Comparison of ENCODE assay signal across 9 cellular contexts in the genomic region with DNA sequence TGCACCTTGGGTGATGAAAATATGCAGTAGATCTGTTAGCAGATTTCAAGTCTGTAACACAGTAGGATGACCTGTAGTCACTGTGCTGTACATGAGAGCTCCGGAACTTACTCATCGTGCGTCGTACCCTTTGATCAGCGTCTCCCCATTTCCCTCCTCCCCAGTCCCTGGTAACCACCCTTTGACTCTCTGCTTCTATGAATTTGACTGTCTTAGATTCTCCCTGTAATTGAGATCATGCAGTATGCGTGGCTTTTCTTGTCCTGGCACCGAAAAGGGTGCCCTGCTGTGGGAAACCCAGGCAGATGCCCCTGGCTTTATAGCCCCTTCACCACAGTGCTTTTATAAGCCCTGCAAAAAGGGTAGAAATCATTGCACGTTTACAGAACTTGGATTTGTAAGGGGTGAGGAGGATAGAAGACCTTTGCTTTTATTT. TPM values are rescaled to one million over a fixed set of nuclear protein-coding genes. Genes with fewer than 3 reads are reported as not detected.
DNase-seq lines count a peak whose midpoint lies in the region; ATAC-seq and TF ChIP-seq lines count a peak whose summit lies in the region.
"Had no signal": no experiment of that assay in that cellular context is flagged by ENCODE, and none has a peak within 500 bp of the region (broad histone marks: within the 10 kb centered on the region; RNA-seq: fewer than 3 reads in every experiment).

No MANE protein-coding gene starts in this region.

- H3K4me3 ChIP-seq in naive thymus-derived CD4-positive, alpha-beta T cell (ENCODE audit: low read length), result no peak overlapping the region
- no peak overlapping the region for H3K4me3 ChIP-seq in mesendoderm (ENCODE audit: low read length)
- H3K4me3 ChIP-seq: skin epidermis had no signal

- no peaks in the 10 kb centered on the region for H3K9me3 Mint-ChIP-seq in naive thymus-derived CD4-positive, alpha-beta T cell

- no peak for TF ChIP-seq CTCF in GM13976 (IDR thresholded peaks at IDR 0.05; ENCODE audit: borderline replicate concordance, control extremely low read depth, extremely low read depth, insufficient read depth, missing control alignments)

- H3K4me1 ChIP-seq in naive thymus-derived CD4-positive, alpha-beta T cell (ENCODE audit: control insufficient read depth in 2 of 2, insufficient read depth in 2 of 2, low read length in 2 of 2), result peaks cover 11 to 18% of the 10 kb centered on the region in 2 donors
- no peaks in the 10 kb centered on the region for H3K4me1 ChIP-seq in mesendoderm (ENCODE audit: control insufficient read depth, low read depth, low read length)

- no peak overlapping the region for H3K9ac ChIP-seq in mesendoderm (ENCODE audit: low read length)

- no peak overlapping the region for H3K4me2 ChIP-seq in mesendoderm (ENCODE audit: low read length)

- no peaks in the 10 kb centered on the region for H3K79me1 ChIP-seq in mesendoderm (ENCODE audit: low read length)

- H2BK5ac ChIP-seq in mesendoderm (ENCODE audit: low read length), result no peak overlapping the region

- no peaks in the 10 kb centered on the region for H3K27me3 Mint-ChIP-seq in naive thymus-derived CD4-positive, alpha-beta T cell

- intact Hi-C loops in naive thymus-derived CD4-positive, alpha-beta T cell (cut with micrococcal nuclease), result loop anchor here (1.0 to 5.0 kb wide), 15 partner anchors 21 to 1104 kb away; partner anchors contain the start of genes CLEC16A (in 1 of the 2) and SOCS1 (in 1 of the 2)

- no peak overlapping the region for H3K18ac ChIP-seq in mesendoderm (ENCODE audit: low read length)

- H4K5ac ChIP-seq in mesendoderm (ENCODE audit: low read length), result no peak overlapping the region

- H3K36me3 Mint-ChIP-seq in naive thymus-derived CD4-positive, alpha-beta T cell, result peaks cover 0 to 41% (median 8%) of the 10 kb centered on the region in 5 donors

- H3K27ac Mint-ChIP-seq in naive thymus-derived CD4-positive, alpha-beta T cell, result peak overlapping the region in 6 of 9 donors; percentile 51 to 91 (median 78)

- no peak overlapping the region for H4K8ac ChIP-seq in mesendoderm (ENCODE audit: low read depth, low read length)

- no peak overlapping the region for H3K27ac ChIP-seq in naive thymus-derived CD4-positive, alpha-beta T cell (ENCODE audit: low read depth, low read length)
- no peak overlapping the region for H3K27ac ChIP-seq in mesendoderm (ENCODE audit: low read depth, low read length)

- no peak overlapping the region for H2BK120ac ChIP-seq in mesendoderm (ENCODE audit: low read depth, low read length)

- H3K23ac ChIP-seq in mesendoderm (ENCODE audit: low read length), result no peak overlapping the region

- H3K27me3 ChIP-seq in naive thymus-derived CD4-positive, alpha-beta T cell (ENCODE audit: control insufficient read depth in 2 of 2, insufficient read depth in 2 of 2, low read length in 2 of 2), result no peaks in the 10 kb centered on the region
- no peaks in the 10 kb centered on the region for H3K27me3 ChIP-seq in mesendoderm (ENCODE audit: insufficient read depth, low read length, poor library complexity)

- no peak overlapping the region for H2BK15ac ChIP-seq in mesendoderm (replicated peaks; ENCODE audit: low read depth)

- DNase-seq in GM13976 (ENCODE audit: low spot score) (peak; percentile 61), GM19238 (ENCODE audit: insufficient read length, low spot score) (no peak), KG1 (lab: John Stamatoyannopoulos, UW) (no peak), mesendoderm (no peak), SHP77 (lab: John Stamatoyannopoulos, UW) (no peak)
- peak; percentile 79 for DNase-seq in activated CD4-positive, alpha-beta T cell treated with anti-CD3 and anti-CD28 coated beads for 48 hours
- peak in 7 of 9 donors; percentile 21 to 68 (median 45) for DNase-seq in naive thymus-derived CD4-positive, alpha-beta T cell

- ATAC-seq in HG02885 (IDR thresholded peaks at IDR 0.05; ENCODE audit: poor library complexity, unreplicated experiment), result peak; percentile 63
- ATAC-seq in naive thymus-derived CD4-positive, alpha-beta T cell, result peak; percentile 85

- H2AK5ac ChIP-seq in mesendoderm (ENCODE audit: low read length), result no peak overlapping the region

- H3K79me2 ChIP-seq in mesendoderm (ENCODE audit: control insufficient read depth, insufficient read depth, low read length), result no peaks in the 10 kb centered on the region

- no peak overlapping the region for H3K4ac ChIP-seq in mesendoderm (ENCODE audit: low read depth, low read length)

- in situ Hi-C loops in GM13976 (cut with MboI; ENCODE audit: low sequenced_read_pairs, unreplicated experiment), result loop anchor here (10.0 to 25.0 kb wide), 4 partner anchors 290 to 847 kb away; partner anchors contain the start of gene SOCS1

- POLR2A ChIA-PET in naive thymus-derived CD4-positive, alpha-beta T cell (lab: Charles Lee), result interaction anchor here (0.9 to 2.0 kb wide), 2 partner anchors 20 to 291 kb away, joined by 3 to 7 read pairs; partner anchors contain the start of genes CLEC16A and SOCS1

- no peak overlapping the region for H3K56ac ChIP-seq in mesendoderm (ENCODE audit: low read length)

- peaks cover 15 to 62% (median 28%) of the 10 kb centered on the region in 7 donors for H3K4me1 Mint-ChIP-seq in naive thymus-derived CD4-positive, alpha-beta T cell

- no CpG with 5 or more reads among the region's 8 CpGs for WGBS in mesendoderm (ENCODE audit: extremely low coverage, insufficient coverage, low lambda C conversion rate)

- no peaks in the 10 kb centered on the region for H3K9me3 ChIP-seq in naive thymus-derived CD4-positive, alpha-beta T cell (ENCODE audit: control insufficient read depth in 2 of 3, low read length in 3 of 3)

- H3K36me3 ChIP-seq in naive thymus-derived CD4-positive, alpha-beta T cell (ENCODE audit: control insufficient read depth in 2 of 3, insufficient read depth in 3 of 3, low read length in 3 of 3), result peaks cover 5 to 44% (median 6%) of the 10 kb centered on the region in 3 experiments
- H3K36me3 ChIP-seq in mesendoderm (ENCODE audit: control insufficient read depth, insufficient read depth, low read length), result no peaks in the 10 kb centered on the region

- H3K4me3 Mint-ChIP-seq in naive thymus-derived CD4-positive, alpha-beta T cell, result peak overlapping the region in 7 of 10 donors; percentile 4 to 83 (median 51)

- CTCF ChIA-PET in naive thymus-derived CD4-positive, alpha-beta T cell (lab: Charles Lee), result interaction anchor here (0.7 to 4.0 kb wide), 15 partner anchors 9 to 1131 kb away, joined by 3 to 18 read pairs (median 5); partner anchors contain the start of gene SOCS1

RNA-seq across cellular contexts. Expression of gene CLEC16A, which starts 20.5 kb away (rescaled TPM):
- total RNA-seq in naive thymus-derived CD4-positive, alpha-beta T cell, result 10 to 100 TPM; 28.2 to 38.2 (median 34.0) TPM
- 10 to 100 TPM; 14.7 to 25.6 TPM for polyA plus RNA-seq in naive thymus-derived CD4-positive, alpha-beta T cell
- 13.1 TPM for polyA plus RNA-seq in mesendoderm (2013, experiment 1 of 2)
- 13.2 TPM for polyA plus RNA-seq in mesendoderm (2013, experiment 2 of 2)

RNA-seq across cellular contexts. Expression of gene DEXI, which starts 22.6 kb away (rescaled TPM):
- total RNA-seq in naive thymus-derived CD4-positive, alpha-beta T cell, result 10 to 100 TPM; 13.2 to 39.8 (median 30.2) TPM
- 10 to 100 TPM; 51.0 to 83.5 TPM for polyA plus RNA-seq in naive thymus-derived CD4-positive, alpha-beta T cell
- 19.9 TPM for polyA plus RNA-seq in mesendoderm (2013, experiment 1 of 2)
- polyA plus RNA-seq in mesendoderm (2013, experiment 2 of 2), result 18.6 TPM

Comparison
In these comparisons a context has a peak if more than half of its experiments do, and no peak if none do; other contexts are left out.
1. DNase-seq: peak in GM13976 (single experiment), activated CD4-positive, alpha-beta T cell treated with anti-CD3 and anti-CD28 coated beads for 48 hours (single experiment) and naive thymus-derived CD4-positive, alpha-beta T cell (7 of 9); none in GM19238 (single experiment), KG1 (single experiment), mesendoderm (single experiment) and SHP77 (0 of 2).